1 cellular context compared by ENCODE assay signal in genomic region chr5:90529234-90529938, GRCh38.
TF ChIP-seq lines count a peak whose summit lies in the region.

TSS of gene LYSMD3 (minus strand) at chr5:90529584. CDS start at chr5:90525289, 4,295 bp downstream.

TF ChIP-seq in HepG2, 621 proteins besides CTCF, POLR2A, EP300 and RAD21 (continued from another document and continues in another):
- TF ChIP-seq, protein P1, sequence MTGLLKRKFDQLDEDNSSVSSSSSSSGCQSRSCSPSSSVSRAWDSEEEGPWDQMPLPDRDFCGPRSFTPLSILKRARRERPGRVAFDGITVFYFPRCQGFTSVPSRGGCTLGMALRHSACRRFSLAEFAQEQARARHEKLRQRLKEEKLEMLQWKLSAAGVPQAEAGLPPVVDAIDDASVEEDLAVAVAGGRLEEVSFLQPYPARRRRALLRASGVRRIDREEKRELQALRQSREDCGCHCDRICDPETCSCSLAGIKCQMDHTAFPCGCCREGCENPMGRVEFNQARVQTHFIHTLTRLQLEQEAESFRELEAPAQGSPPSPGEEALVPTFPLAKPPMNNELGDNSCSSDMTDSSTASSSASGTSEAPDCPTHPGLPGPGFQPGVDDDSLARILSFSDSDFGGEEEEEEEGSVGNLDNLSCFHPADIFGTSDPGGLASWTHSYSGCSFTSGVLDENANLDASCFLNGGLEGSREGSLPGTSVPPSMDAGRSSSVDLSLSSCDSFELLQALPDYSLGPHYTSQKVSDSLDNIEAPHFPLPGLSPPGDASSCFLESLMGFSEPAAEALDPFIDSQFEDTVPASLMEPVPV (CRISPR knock-in tag; IDR thresholded peaks at IDR 0.05) = peak; percentile 49; the same call in 1 of the 2 replicates
- TF ChIP-seq, protein P2, sequence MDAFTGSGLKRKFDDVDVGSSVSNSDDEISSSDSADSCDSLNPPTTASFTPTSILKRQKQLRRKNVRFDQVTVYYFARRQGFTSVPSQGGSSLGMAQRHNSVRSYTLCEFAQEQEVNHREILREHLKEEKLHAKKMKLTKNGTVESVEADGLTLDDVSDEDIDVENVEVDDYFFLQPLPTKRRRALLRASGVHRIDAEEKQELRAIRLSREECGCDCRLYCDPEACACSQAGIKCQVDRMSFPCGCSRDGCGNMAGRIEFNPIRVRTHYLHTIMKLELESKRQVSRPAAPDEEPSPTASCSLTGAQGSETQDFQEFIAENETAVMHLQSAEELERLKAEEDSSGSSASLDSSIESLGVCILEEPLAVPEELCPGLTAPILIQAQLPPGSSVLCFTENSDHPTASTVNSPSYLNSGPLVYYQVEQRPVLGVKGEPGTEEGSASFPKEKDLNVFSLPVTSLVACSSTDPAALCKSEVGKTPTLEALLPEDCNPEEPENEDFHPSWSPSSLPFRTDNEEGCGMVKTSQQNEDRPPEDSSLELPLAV (CRISPR knock-in tag; conservative IDR thresholded peaks at IDR 0.05; ENCODE audit: low read depth) = no peak
- TF ChIP-seq ZNF567 (CRISPR knock-in tag; IDR thresholded peaks at IDR 0.05; ENCODE audit: borderline replicate concordance) = no peak
- TF ChIP-seq MAF1 (CRISPR knock-in tag; IDR thresholded peaks at IDR 0.05; ENCODE audit: borderline replicate concordance) = no peak
- TF ChIP-seq, protein P3, sequence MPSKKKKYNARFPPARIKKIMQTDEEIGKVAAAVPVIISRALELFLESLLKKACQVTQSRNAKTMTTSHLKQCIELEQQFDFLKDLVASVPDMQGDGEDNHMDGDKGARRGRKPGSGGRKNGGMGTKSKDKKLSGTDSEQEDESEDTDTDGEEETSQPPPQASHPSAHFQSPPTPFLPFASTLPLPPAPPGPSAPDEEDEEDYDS (CRISPR knock-in tag; IDR thresholded peaks at IDR 0.05) = peak; percentile 73
- TF ChIP-seq NR3C1 (CRISPR knock-in tag; IDR thresholded peaks at IDR 0.05) = no peak
- peak; percentile 37; the same call in 1 of the 2 replicates for TF ChIP-seq MED1 (CRISPR knock-in tag; IDR thresholded peaks at IDR 0.05)
- peak; percentile 91 for TF ChIP-seq HOXA3 (CRISPR knock-in tag; IDR thresholded peaks at IDR 0.05)
- peak; percentile 94 for TF ChIP-seq ARID4A (CRISPR knock-in tag; IDR thresholded peaks at IDR 0.05; ENCODE audit: borderline replicate concordance)
- no peak for TF ChIP-seq HNRNPH1 (optimal IDR thresholded peaks at IDR 0.05; ENCODE audit: low read depth, low read length)
- TF ChIP-seq TSC22D2 (CRISPR knock-in tag; IDR thresholded peaks at IDR 0.05; ENCODE audit: borderline replicate concordance) = no peak
- TF ChIP-seq ZXDC (CRISPR knock-in tag; IDR thresholded peaks at IDR 0.05) = no peak; the same call in 1 of the 2 replicates
- no peak for TF ChIP-seq HNRNPL (IDR thresholded peaks at IDR 0.05; ENCODE audit: low read depth, low read length)
- peak; percentile 87 for TF ChIP-seq KDM2A (CRISPR knock-in tag; IDR thresholded peaks at IDR 0.05; ENCODE audit: borderline replicate concordance, low read depth)
- no peak for TF ChIP-seq FLYWCH1 (CRISPR knock-in tag; IDR thresholded peaks at IDR 0.05)
- TF ChIP-seq POLR2AphosphoS5 (IDR thresholded peaks at IDR 0.05; ENCODE audit: low read depth, low read length) = peak; percentile 88
- TF ChIP-seq CHCHD3 (CRISPR knock-in tag; IDR thresholded peaks at IDR 0.05) = 0 out of 2 replicates have a peak, but pooled peaks have one; percentile 40
- no peak; the same call in 1 of the 2 replicates for TF ChIP-seq SMYD3 (CRISPR knock-in tag; IDR thresholded peaks at IDR 0.05)
- TF ChIP-seq ISX (CRISPR knock-in tag; conservative IDR thresholded peaks at IDR 0.05) = no peak
- TF ChIP-seq TCF7L2 (IDR thresholded peaks at IDR 0.05; ENCODE audit: low read depth, low read length) = no peak
- TF ChIP-seq ZNF670 (CRISPR knock-in tag; IDR thresholded peaks at IDR 0.05; ENCODE audit: borderline replicate concordance) = no peak
- TF ChIP-seq, protein P4, sequence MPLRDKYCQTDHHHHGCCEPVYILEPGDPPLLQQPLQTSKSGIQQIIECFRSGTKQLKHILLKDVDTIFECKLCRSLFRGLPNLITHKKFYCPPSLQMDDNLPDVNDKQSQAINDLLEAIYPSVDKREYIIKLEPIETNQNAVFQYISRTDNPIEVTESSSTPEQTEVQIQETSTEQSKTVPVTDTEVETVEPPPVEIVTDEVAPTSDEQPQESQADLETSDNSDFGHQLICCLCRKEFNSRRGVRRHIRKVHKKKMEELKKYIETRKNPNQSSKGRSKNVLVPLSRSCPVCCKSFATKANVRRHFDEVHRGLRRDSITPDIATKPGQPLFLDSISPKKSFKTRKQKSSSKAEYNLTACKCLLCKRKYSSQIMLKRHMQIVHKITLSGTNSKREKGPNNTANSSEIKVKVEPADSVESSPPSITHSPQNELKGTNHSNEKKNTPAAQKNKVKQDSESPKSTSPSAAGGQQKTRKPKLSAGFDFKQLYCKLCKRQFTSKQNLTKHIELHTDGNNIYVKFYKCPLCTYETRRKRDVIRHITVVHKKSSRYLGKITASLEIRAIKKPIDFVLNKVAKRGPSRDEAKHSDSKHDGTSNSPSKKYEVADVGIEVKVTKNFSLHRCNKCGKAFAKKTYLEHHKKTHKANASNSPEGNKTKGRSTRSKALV (CRISPR knock-in tag; IDR thresholded peaks at IDR 0.05) = no peak
- no peak; the same call in 1 of the 2 replicates for TF ChIP-seq BRD4 (CRISPR knock-in tag; IDR thresholded peaks at IDR 0.05)
- TF ChIP-seq ELF1 (CRISPR knock-in tag; IDR thresholded peaks at IDR 0.05) = peak; percentile 93
- TF ChIP-seq MBD4 (IDR thresholded peaks at IDR 0.05; ENCODE audit: borderline replicate concordance, low read length) = no peak
- TF ChIP-seq, protein P5, sequence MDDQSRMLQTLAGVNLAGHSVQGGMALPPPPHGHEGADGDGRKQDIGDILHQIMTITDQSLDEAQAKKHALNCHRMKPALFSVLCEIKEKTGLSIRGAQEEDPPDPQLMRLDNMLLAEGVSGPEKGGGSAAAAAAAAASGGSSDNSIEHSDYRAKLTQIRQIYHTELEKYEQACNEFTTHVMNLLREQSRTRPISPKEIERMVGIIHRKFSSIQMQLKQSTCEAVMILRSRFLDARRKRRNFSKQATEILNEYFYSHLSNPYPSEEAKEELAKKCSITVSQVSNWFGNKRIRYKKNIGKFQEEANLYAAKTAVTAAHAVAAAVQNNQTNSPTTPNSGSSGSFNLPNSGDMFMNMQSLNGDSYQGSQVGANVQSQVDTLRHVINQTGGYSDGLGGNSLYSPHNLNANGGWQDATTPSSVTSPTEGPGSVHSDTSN (CRISPR knock-in tag; IDR thresholded peaks at IDR 0.05; ENCODE audit: borderline replicate concordance) = no peak
- no peak; the same call in 1 of the 2 replicates for TF ChIP-seq HNF4G (IDR thresholded peaks at IDR 0.05; ENCODE audit: borderline replicate concordance, low read depth, low read length)
- TF ChIP-seq HNF4G (CRISPR knock-in tag; IDR thresholded peaks at IDR 0.05; ENCODE audit: borderline replicate concordance, low read depth) = no peak
- TF ChIP-seq, protein P6, sequence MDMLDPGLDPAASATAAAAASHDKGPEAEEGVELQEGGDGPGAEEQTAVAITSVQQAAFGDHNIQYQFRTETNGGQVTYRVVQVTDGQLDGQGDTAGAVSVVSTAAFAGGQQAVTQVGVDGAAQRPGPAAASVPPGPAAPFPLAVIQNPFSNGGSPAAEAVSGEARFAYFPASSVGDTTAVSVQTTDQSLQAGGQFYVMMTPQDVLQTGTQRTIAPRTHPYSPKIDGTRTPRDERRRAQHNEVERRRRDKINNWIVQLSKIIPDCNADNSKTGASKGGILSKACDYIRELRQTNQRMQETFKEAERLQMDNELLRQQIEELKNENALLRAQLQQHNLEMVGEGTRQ (IDR thresholded peaks at IDR 0.05; ENCODE audit: low read depth, low read length) = no peak
- TF ChIP-seq, protein P6 (CRISPR knock-in tag; IDR thresholded peaks at IDR 0.05; ENCODE audit: borderline replicate concordance) = peak; percentile 36; the same call in 1 of the 2 replicates
- TF ChIP-seq ZNF296 (CRISPR knock-in tag; conservative IDR thresholded peaks at IDR 0.05) = no peak
- no peak for TF ChIP-seq MATR3 (CRISPR knock-in tag; IDR thresholded peaks at IDR 0.05)
- no peak for TF ChIP-seq MAFG (CRISPR knock-in tag; IDR thresholded peaks at IDR 0.05)
- no peak for TF ChIP-seq GPN1 (CRISPR knock-in tag; IDR thresholded peaks at IDR 0.05; ENCODE audit: borderline replicate concordance)
- no peak for TF ChIP-seq ZNF451 (CRISPR knock-in tag; IDR thresholded peaks at IDR 0.05)
- peak; percentile 81 for TF ChIP-seq KDM5A (IDR thresholded peaks at IDR 0.05; ENCODE audit: borderline replicate concordance, low read length)
- no peak for TF ChIP-seq SRSF9 (IDR thresholded peaks at IDR 0.05; ENCODE audit: borderline replicate concordance, insufficient read depth, low read depth, low read length, poor library complexity, severe bottlenecking)
- TF ChIP-seq ZNF260 (CRISPR knock-in tag; IDR thresholded peaks at IDR 0.05; ENCODE audit: borderline replicate concordance, low read depth) = no peak
- TF ChIP-seq GLI4 (CRISPR knock-in tag; IDR thresholded peaks at IDR 0.05; ENCODE audit: borderline replicate concordance) = no peak
- no peak for TF ChIP-seq MLLT10 (CRISPR knock-in tag; IDR thresholded peaks at IDR 0.05)
- no peak for TF ChIP-seq HIVEP1 (CRISPR knock-in tag; IDR thresholded peaks at IDR 0.05)
- peak; percentile 47; the same call in 1 of the 2 replicates for TF ChIP-seq ETV5 (CRISPR knock-in tag; IDR thresholded peaks at IDR 0.05; ENCODE audit: borderline replicate concordance)
- TF ChIP-seq FOXP1 (IDR thresholded peaks at IDR 0.05) = no peak
- TF ChIP-seq FOXP1 (CRISPR knock-in tag; IDR thresholded peaks at IDR 0.05) = peak; percentile 40; the same call in 1 of the 2 replicates
- no peak for TF ChIP-seq THAP7 (CRISPR knock-in tag; IDR thresholded peaks at IDR 0.05)
- no peak for TF ChIP-seq ZNF816 (CRISPR knock-in tag; IDR thresholded peaks at IDR 0.05; ENCODE audit: borderline replicate concordance)
- TF ChIP-seq PHF8 (CRISPR knock-in tag; IDR thresholded peaks at IDR 0.05) = peak; percentile 95
- TF ChIP-seq ZNF496 (CRISPR knock-in tag; IDR thresholded peaks at IDR 0.05; ENCODE audit: insufficient replicate concordance) = no peak
- TF ChIP-seq ZFYVE20 (CRISPR knock-in tag; IDR thresholded peaks at IDR 0.05; ENCODE audit: borderline replicate concordance, low read depth) = no peak
- no peak for TF ChIP-seq ZNF256 (CRISPR knock-in tag; conservative IDR thresholded peaks at IDR 0.05)
- TF ChIP-seq LCORL (IDR thresholded peaks at IDR 0.05) = peak; percentile 79
- TF ChIP-seq LCORL (CRISPR knock-in tag; IDR thresholded peaks at IDR 0.05) = peak; percentile 93
- no peak for TF ChIP-seq ATM (IDR thresholded peaks at IDR 0.05; ENCODE audit: borderline replicate concordance)
